Comparison of ENCODE assay signal across 23 cellular contexts in the genomic region with DNA sequence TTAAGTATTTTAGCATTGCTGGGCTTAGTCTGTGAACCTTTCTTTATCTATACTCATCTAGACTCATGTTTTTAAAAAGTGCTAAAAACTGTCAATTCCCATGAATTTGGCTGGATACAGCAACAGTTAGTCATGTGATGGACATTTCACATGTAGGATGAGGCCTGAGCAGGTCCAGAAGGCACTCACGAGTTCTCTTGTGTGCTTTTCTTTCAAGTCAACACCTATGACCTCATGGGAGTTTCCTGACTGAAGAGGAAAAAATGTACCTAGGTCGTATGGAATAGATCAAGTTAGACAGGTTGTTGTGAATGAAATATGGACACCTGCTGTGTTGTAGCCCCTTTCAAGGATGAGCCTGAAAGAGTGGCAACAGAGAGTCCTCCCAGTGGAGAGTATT.
DNase-seq lines count a peak whose midpoint lies in the region; ATAC-seq and TF ChIP-seq lines count a peak whose summit lies in the region.
"Had no signal": no experiment of that assay in that cellular context is flagged by ENCODE, and none has a peak within 500 bp of the region (broad histone marks: within the 10 kb centered on the region; RNA-seq: fewer than 3 reads in every experiment).

No MANE protein-coding gene starts in this region.

- no peak overlapping the region for H3K27ac Mint-ChIP-seq in activated CD8-positive, alpha-beta T cell treated with anti-CD3 and anti-CD28 coated beads, Interleukin-2, amount 10 ng/mL, durations not matched to agents 7 days and 5 days
- H3K27ac Mint-ChIP-seq: CD8-positive, alpha-beta memory T cell; T-helper 17 cell had no signal

- no peaks in the 10 kb centered on the region for H4K20me1 ChIP-seq in mammary epithelial cell (ENCODE audit: insufficient read depth, low read length)

- POLR2A ChIA-PET in activated CD8-positive, alpha-beta T cell treated with anti-CD3 and anti-CD28 coated beads, Interleukin-2, amount 10 ng/mL, durations not matched to agents 7 days and 5 days (lab: Charles Lee), result no interaction called here

- 0% methylated on average over 2 of the region's 2 CpGs for WGBS in mammary epithelial cell (ENCODE audit: low coverage, missing lambda C conversion rate)

- H3K27ac ChIP-seq in mammary epithelial cell (ENCODE audit: insufficient read depth, low read depth, low read length) (no peak overlapping the region), breast epithelium (no peak overlapping the region)
- H3K27ac ChIP-seq: C4-2B, PC-9, SJCRH30 had no signal

- CTCF ChIA-PET in mammary epithelial cell (lab: Charles Lee; ENCODE audit: low non-redundant PET), result no interaction called here
- CTCF ChIA-PET in activated CD8-positive, alpha-beta T cell treated with anti-CD3 and anti-CD28 coated beads, Interleukin-2, amount 10 ng/mL, durations not matched to agents 7 days and 5 days (lab: Charles Lee), result no interaction called here

- no peak overlapping the region for H3K9ac ChIP-seq in mammary epithelial cell (ENCODE audit: insufficient read depth, low read length)

- no TSS peak for BruUV-seq in mammary epithelial cell (replicated peaks; lab: Mats Ljungman, UMichigan)

- H3K27me3 Mint-ChIP-seq in activated CD8-positive, alpha-beta T cell treated with anti-CD3 and anti-CD28 coated beads, Interleukin-2, amount 10 ng/mL, durations not matched to agents 7 days and 5 days (ENCODE audit: low read depth), result no peaks in the 10 kb centered on the region

- no peak overlapping the region for H3K4me3 Mint-ChIP-seq in activated CD8-positive, alpha-beta T cell treated with anti-CD3 and anti-CD28 coated beads, Interleukin-2, amount 10 ng/mL, durations not matched to agents 7 days and 5 days
- H3K4me3 Mint-ChIP-seq: CD8-positive, alpha-beta memory T cell; T-helper 17 cell had no signal

- H3K9me3 ChIP-seq in mammary epithelial cell (replicated peaks; ENCODE audit: insufficient read depth, low read length), result no peaks in the 10 kb centered on the region
- no peaks in the 10 kb centered on the region for H3K9me3 ChIP-seq in breast epithelium
- H3K9me3 ChIP-seq: SJCRH30 had no signal

- H3K4me3 ChIP-seq in mammary epithelial cell (replicated peaks in 1 of 3; ENCODE audit: insufficient read depth in 1 of 3, low read depth in 2 of 3, low read length in 3 of 3) (no peak overlapping the region), breast epithelium (no peak overlapping the region), epithelial cell of esophagus (ENCODE audit: low read length) (no peak overlapping the region)
- H3K4me3 ChIP-seq: GM12878, K562, PC-9, SJCRH30 had no signal

- H3K36me3 Mint-ChIP-seq in activated CD8-positive, alpha-beta T cell treated with anti-CD3 and anti-CD28 coated beads, Interleukin-2, amount 10 ng/mL, durations not matched to agents 7 days and 5 days (ENCODE audit: low read depth), result no peaks in the 10 kb centered on the region
- H3K36me3 Mint-ChIP-seq: CD8-positive, alpha-beta memory T cell had no signal

- TF ChIP-seq CTCF in mammary epithelial cell (conservative IDR thresholded peaks at IDR 0.05 in 1 of 2, IDR thresholded peaks at IDR 0.05 in 1 of 2; ENCODE audit: extremely low read depth in 1 of 2, insufficient read depth in 1 of 2, low read depth in 1 of 2, low read length in 2 of 2) (no peak), breast epithelium (IDR thresholded peaks at IDR 0.05) (no peak), epithelial cell of esophagus (IDR thresholded peaks at IDR 0.05; ENCODE audit: insufficient read depth, low read depth, low read length, missing control alignments) (no peak)

- TF ChIP-seq POLR2A in breast epithelium (IDR thresholded peaks at IDR 0.05), result no peak

- in situ Hi-C loops in mammary epithelial cell (cut with MboI; ENCODE audit: low sequenced_read_pairs in 2 of 2), result no loop called here

- no peak overlapping the region for H2AFZ ChIP-seq in mammary epithelial cell (ENCODE audit: low read depth, low read length)
- H2AFZ ChIP-seq: PC-9 had no signal

- H3K4me2 ChIP-seq in mammary epithelial cell (ENCODE audit: insufficient read depth, low read depth, low read length), result no peak overlapping the region
- H3K4me2 ChIP-seq: PC-9 had no signal

- no peaks in the 10 kb centered on the region for H3K4me1 Mint-ChIP-seq in activated CD8-positive, alpha-beta T cell treated with anti-CD3 and anti-CD28 coated beads, Interleukin-2, amount 10 ng/mL, durations not matched to agents 7 days and 5 days (ENCODE audit: low read depth)
- H3K4me1 Mint-ChIP-seq: CD8-positive, alpha-beta memory T cell; T-helper 17 cell had no signal

- H3K4me1 ChIP-seq in mammary epithelial cell (ENCODE audit: insufficient read depth, low read length), result peaks cover 12% of the 10 kb centered on the region
- no peaks in the 10 kb centered on the region for H3K4me1 ChIP-seq in breast epithelium
- H3K4me1 ChIP-seq: SJCRH30 had no signal

- ATAC-seq in activated CD8-positive, alpha-beta T cell treated with anti-CD3 and anti-CD28 coated beads, Interleukin-2, amount 10 ng/mL, durations not matched to agents 7 days and 5 days, result no peak
- ATAC-seq in left lobe of liver (no peak), GM19324 (IDR thresholded peaks at IDR 0.05; ENCODE audit: low FRiP score, unreplicated experiment) (no peak)
- ATAC-seq: GM12878, K562, Right ventricle myocardium inferior, SK-N-SH treated with all-trans-retinoic acid at 6 μM for 48 hours, T-helper 17 cell had no signal

- H3K27me3 ChIP-seq in mammary epithelial cell (ENCODE audit: insufficient read depth, low read length) (no peaks in the 10 kb centered on the region), breast epithelium (no peaks in the 10 kb centered on the region)
- H3K27me3 ChIP-seq: SJCRH30 had no signal

- H3K36me3 ChIP-seq in mammary epithelial cell (ENCODE audit: insufficient read depth, low read length), result no peaks in the 10 kb centered on the region
- no peaks in the 10 kb centered on the region for H3K36me3 ChIP-seq in breast epithelium
- H3K36me3 ChIP-seq: SJCRH30 had no signal

- DNase-seq in mammary epithelial cell, result peak; percentile 5
- DNase-seq in breast epithelium (ENCODE audit: low spot score in 2 of 2), result no peak
- DNase-seq in NCI-H510A (lab: John Stamatoyannopoulos, UW), result peak; percentile 27
- DNase-seq in epithelial cell of esophagus (ENCODE audit: low read depth), result peak; percentile 58
- no peak for DNase-seq in activated CD8-positive, alpha-beta T cell treated with anti-CD3 and anti-CD28 coated beads, Interleukin-2, amount 10 ng/mL, durations not matched to agents 7 days and 5 days
- DNase-seq in left lobe of liver (ENCODE audit: low spot score), result no peak
- DNase-seq: Calu3; CD8-positive, alpha-beta memory T cell; GDM1; HCEC 1CT; Kasumi-1; NCI-H1436; NCI-H1930; NCI-H2227 treated with DMSO at 0.1 percent for 48 hours; PC-9; SJCRH30; T-helper 17 cell had no signal

- no peaks in the 10 kb centered on the region for H3K9me3 Mint-ChIP-seq in activated CD8-positive, alpha-beta T cell treated with anti-CD3 and anti-CD28 coated beads, Interleukin-2, amount 10 ng/mL, durations not matched to agents 7 days and 5 days (ENCODE audit: insufficient read depth)
- H3K9me3 Mint-ChIP-seq: CD8-positive, alpha-beta memory T cell had no signal

- intact Hi-C loops in mammary epithelial cell (cut with micrococcal nuclease) (no loop called here), breast epithelium (cut with DNase I; ENCODE audit: low total_unique reads) (no loop called here)

- dilution Hi-C loops in mammary epithelial cell (cut with HindIII; ENCODE audit: low sequenced_read_pairs), result no loop called here

- no peaks in the 10 kb centered on the region for H3K79me2 ChIP-seq in mammary epithelial cell (ENCODE audit: insufficient read depth, low read length)

Comparison
In these comparisons a context has a peak if more than half of its experiments do, and no peak if none do; other contexts are left out.
1. DNase-seq: peak in mammary epithelial cell (single experiment), NCI-H510A (single experiment) and epithelial cell of esophagus (single experiment); none in breast epithelium (0 of 2), activated CD8-positive, alpha-beta T cell treated with anti-CD3 and anti-CD28 coated beads, Interleukin-2, amount 10 ng/mL, durations not matched to agents 7 days and 5 days (single experiment) and left lobe of liver (single experiment).